19 cellular contexts compared by ENCODE assay signal in the genomic region with DNA sequence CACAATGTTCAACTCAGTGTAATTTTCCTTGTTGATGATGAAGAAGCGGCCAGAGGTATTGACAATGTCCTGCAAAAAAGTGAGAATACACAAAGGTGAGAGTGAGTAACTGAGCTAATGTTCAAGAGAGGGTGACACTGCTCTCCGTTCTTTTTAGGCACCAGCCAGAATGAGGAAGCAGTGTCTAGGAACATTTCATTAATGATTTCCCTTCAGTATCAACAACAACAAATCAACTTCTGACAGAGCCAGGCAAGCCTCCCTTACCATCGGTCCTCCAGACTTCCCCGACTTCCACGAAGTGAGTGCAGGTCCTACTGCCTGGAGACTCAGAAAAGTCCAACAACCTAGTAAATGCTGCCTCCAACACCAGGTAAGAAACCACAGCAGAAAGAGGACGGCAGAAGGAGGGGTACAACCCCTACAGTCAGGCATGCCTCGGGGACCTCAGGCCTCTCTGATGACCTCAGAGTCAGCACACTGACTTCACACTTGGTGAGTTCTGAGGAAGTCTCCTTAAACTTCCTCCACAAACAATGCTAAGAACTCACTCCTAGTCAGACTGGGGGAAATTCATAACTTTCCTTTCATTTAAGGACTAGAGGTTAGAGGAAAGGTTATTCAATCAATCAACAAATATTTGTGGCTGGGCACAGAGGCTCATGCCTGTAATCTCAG.
DNase-seq lines count a peak whose midpoint lies in the region; ATAC-seq and TF ChIP-seq lines count a peak whose summit lies in the region.
"Had no signal": no experiment of that assay in that cellular context is flagged by ENCODE, and none has a peak within 500 bp of the region (broad histone marks: within the 10 kb centered on the region; RNA-seq: fewer than 3 reads in every experiment).

No MANE protein-coding gene starts in this region.

- no peak overlapping the region for H3K4me3 ChIP-seq in stomach
- no peak overlapping the region for H3K4me3 ChIP-seq in GM23338
- H3K4me3 ChIP-seq: heart right ventricle, MG63, right atrium auricular region had no signal

- H2AFZ ChIP-seq in GM23338: no peak overlapping the region

- H3K36me3 ChIP-seq in stomach (peaks cover 46 to 98% (median 93%) of the 10 kb centered on the region in 4 donors), GM23338 (ENCODE audit: insufficient read depth) (peaks cover 30% of the 10 kb centered on the region)

- H4K20me1 ChIP-seq in GM23338 (replicated peaks; ENCODE audit: insufficient read depth): peaks cover 13% of the 10 kb centered on the region

- no peaks in the 10 kb centered on the region for H3K27me3 Mint-ChIP-seq in activated naive CD8-positive, alpha-beta T cell treated with anti-CD3 and anti-CD28 coated beads, Interleukin-2, amount 10 ng/mL, durations not matched to agents 7 days and 5 days
- no peaks in the 10 kb centered on the region for H3K27me3 Mint-ChIP-seq in activated naive CD8-positive, alpha-beta T cell treated with anti-CD3 and anti-CD28 coated beads for 36 hours
- H3K27me3 Mint-ChIP-seq in activated T-helper 1 cell treated with anti-CD3 and anti-CD28 coated beads, Interleukin-12 subunit alpha, Interleukin-12 subunit beta, Interleukin-2, Interleukin-4 antibody, amounts not matched to agents 30 ng/mL and 10 ng/mL and 1 ng/mL, durations not matched to agents 14 hours and 24 hours and 36 hours (ENCODE audit: insufficient read depth): no peaks in the 10 kb centered on the region
- H3K27me3 Mint-ChIP-seq in GM23338 (ENCODE audit: insufficient read depth, low read depth, poor library complexity): no peaks in the 10 kb centered on the region

- peaks cover 11% of the 10 kb centered on the region for H3K4me1 Mint-ChIP-seq in activated naive CD8-positive, alpha-beta T cell treated with anti-CD3 and anti-CD28 coated beads, Interleukin-2, amount 10 ng/mL, durations not matched to agents 7 days and 5 days
- peaks cover 2% of the 10 kb centered on the region for H3K4me1 Mint-ChIP-seq in activated naive CD8-positive, alpha-beta T cell treated with anti-CD3 and anti-CD28 coated beads for 36 hours
- peaks cover 58% of the 10 kb centered on the region for H3K4me1 Mint-ChIP-seq in activated T-helper 1 cell treated with anti-CD3 and anti-CD28 coated beads, Interleukin-12 subunit alpha, Interleukin-12 subunit beta, Interleukin-2, Interleukin-4 antibody, amounts not matched to agents 30 ng/mL and 10 ng/mL and 1 ng/mL, durations not matched to agents 14 hours and 24 hours and 36 hours (ENCODE audit: low read depth)
- H3K4me1 Mint-ChIP-seq in GM23338: no peaks in the 10 kb centered on the region

- DNase-seq in activated naive CD8-positive, alpha-beta T cell treated with anti-CD3 and anti-CD28 coated beads, Interleukin-2, amount 10 ng/mL, durations not matched to agents 7 days and 5 days: no peak
- no peak for DNase-seq in activated naive CD8-positive, alpha-beta T cell treated with anti-CD3 and anti-CD28 coated beads for 36 hours
- DNase-seq in activated T-helper 1 cell treated with anti-CD3 and anti-CD28 coated beads, Interleukin-12 subunit alpha, Interleukin-12 subunit beta, Interleukin-2, Interleukin-4 antibody, amounts not matched to agents 30 ng/mL and 10 ng/mL and 1 ng/mL, durations not matched to agents 14 hours and 24 hours and 36 hours (ENCODE audit: low spot score): no peak
- DNase-seq in kidney tubule cell (ENCODE audit: low spot score) (peak; percentile 86), stomach (no peak), GM23338 (ENCODE audit: low spot score) (no peak), HCEC 1CT (no peak)
- DNase-seq: activated CD4-positive, CD25-positive, alpha-beta regulatory T cell treated with anti-CD3 and anti-CD28 coated beads, Interleukin-2, amount 50 U/mL, for 72 hours; brain microvascular endothelial cell; CD8-positive, alpha-beta T cell; GOT3; heart right ventricle; MG63; NCI-H1436 treated with DMSO at 0.1 percent for 48 hours; NCI-H526 treated with DMSO at 0.1 percent for 48 hours; stimulated activated CD8-positive, alpha-beta memory T cell treated with anti-CD3 and anti-CD28 coated beads, Interleukin-4, amount 100 ng/mL, for 48 hours; SW 1271 had no signal

- H3K4me1 ChIP-seq in stomach: peaks cover 22 to 71% (median 46%) of the 10 kb centered on the region in 4 donors
- no peaks in the 10 kb centered on the region for H3K4me1 ChIP-seq in GM23338 (ENCODE audit: insufficient read depth)

- TF ChIP-seq CTCF in stomach (IDR thresholded peaks at IDR 0.05): no peak
- TF ChIP-seq CTCF in GM23338 (conservative IDR thresholded peaks at IDR 0.05; ENCODE audit: low read depth in 2 of 2): no peak

- no peaks in the 10 kb centered on the region for H3K9me3 ChIP-seq in stomach
- H3K9me3 ChIP-seq: heart right ventricle, MG63, right atrium auricular region had no signal

- ATAC-seq in activated naive CD8-positive, alpha-beta T cell treated with anti-CD3 and anti-CD28 coated beads, Interleukin-2, amount 10 ng/mL, durations not matched to agents 7 days and 5 days (ENCODE audit: low read depth): no peak
- no peak for ATAC-seq in GM23338
- ATAC-seq: CD8-positive, alpha-beta T cell; heart right ventricle; Right ventricle myocardium inferior had no signal

- H3K79me2 ChIP-seq in GM23338 (replicated peaks; ENCODE audit: insufficient read depth): no peaks in the 10 kb centered on the region

- 67 to 75% (median 74%) methylated on average over 7 of the region's 7 CpGs for WGBS in stomach, 5 donors

- H3K9me2 ChIP-seq in GM23338 (ENCODE audit: insufficient read depth): no peaks in the 10 kb centered on the region

- intact Hi-C loops in activated T-helper 1 cell treated with anti-CD3 and anti-CD28 coated beads, Interleukin-12 subunit alpha, Interleukin-12 subunit beta, Interleukin-2, Interleukin-4 antibody, amounts not matched to agents 30 ng/mL and 10 ng/mL and 1 ng/mL, durations not matched to agents 14 hours and 24 hours and 36 hours (cut with micrococcal nuclease): loop anchor here (1.0 to 10.0 kb wide), 3 partner anchors 14 to 354 kb away; a partner anchor contains a TSS
- intact Hi-C loops in stomach (cut with DNase I; ENCODE audit: low total_unique reads): no loop called here

- no peak overlapping the region for H3K4me3 Mint-ChIP-seq in activated naive CD8-positive, alpha-beta T cell treated with anti-CD3 and anti-CD28 coated beads, Interleukin-2, amount 10 ng/mL, durations not matched to agents 7 days and 5 days
- H3K4me3 Mint-ChIP-seq in activated naive CD8-positive, alpha-beta T cell treated with anti-CD3 and anti-CD28 coated beads for 36 hours: no peak overlapping the region
- H3K4me3 Mint-ChIP-seq in activated T-helper 1 cell treated with anti-CD3 and anti-CD28 coated beads, Interleukin-12 subunit alpha, Interleukin-12 subunit beta, Interleukin-2, Interleukin-4 antibody, amounts not matched to agents 30 ng/mL and 10 ng/mL and 1 ng/mL, durations not matched to agents 14 hours and 24 hours and 36 hours: peak overlapping the region; percentile 76
- H3K4me3 Mint-ChIP-seq in GM23338: no peak overlapping the region
- H3K4me3 Mint-ChIP-seq: CD8-positive, alpha-beta T cell had no signal

- H3K27me3 ChIP-seq in stomach (no peaks in the 10 kb centered on the region), GM23338 (ENCODE audit: insufficient read depth) (no peaks in the 10 kb centered on the region)
- H3K27me3 ChIP-seq: brain microvascular endothelial cell, heart right ventricle, MG63, right atrium auricular region had no signal

- POLR2A ChIA-PET in activated naive CD8-positive, alpha-beta T cell treated with anti-CD3 and anti-CD28 coated beads, Interleukin-2, amount 10 ng/mL, durations not matched to agents 7 days and 5 days (lab: Charles Lee): no interaction called here

- TF ChIP-seq POLR2A in stomach (IDR thresholded peaks at IDR 0.05): no peak

- H3K9me3 Mint-ChIP-seq in activated naive CD8-positive, alpha-beta T cell treated with anti-CD3 and anti-CD28 coated beads, Interleukin-2, amount 10 ng/mL, durations not matched to agents 7 days and 5 days: no peaks in the 10 kb centered on the region
- no peaks in the 10 kb centered on the region for H3K9me3 Mint-ChIP-seq in activated naive CD8-positive, alpha-beta T cell treated with anti-CD3 and anti-CD28 coated beads for 36 hours
- no peaks in the 10 kb centered on the region for H3K9me3 Mint-ChIP-seq in activated T-helper 1 cell treated with anti-CD3 and anti-CD28 coated beads, Interleukin-12 subunit alpha, Interleukin-12 subunit beta, Interleukin-2, Interleukin-4 antibody, amounts not matched to agents 30 ng/mL and 10 ng/mL and 1 ng/mL, durations not matched to agents 14 hours and 24 hours and 36 hours
- H3K9me3 Mint-ChIP-seq in GM23338: no peaks in the 10 kb centered on the region; the same call in 2 of the 3 replicates
- H3K9me3 Mint-ChIP-seq: CD8-positive, alpha-beta T cell had no signal

- peak overlapping the region; percentile 46 for H3K27ac Mint-ChIP-seq in activated naive CD8-positive, alpha-beta T cell treated with anti-CD3 and anti-CD28 coated beads, Interleukin-2, amount 10 ng/mL, durations not matched to agents 7 days and 5 days
- H3K27ac Mint-ChIP-seq in activated naive CD8-positive, alpha-beta T cell treated with anti-CD3 and anti-CD28 coated beads for 36 hours: no peak overlapping the region
- H3K27ac Mint-ChIP-seq in activated T-helper 1 cell treated with anti-CD3 and anti-CD28 coated beads, Interleukin-12 subunit alpha, Interleukin-12 subunit beta, Interleukin-2, Interleukin-4 antibody, amounts not matched to agents 30 ng/mL and 10 ng/mL and 1 ng/mL, durations not matched to agents 14 hours and 24 hours and 36 hours: peak overlapping the region; percentile 69
- no peak overlapping the region for H3K27ac Mint-ChIP-seq in GM23338

- peak overlapping the region in 3 of 5 donors; percentile 15 to 47 (median 21) for H3K27ac ChIP-seq in stomach
- no peak overlapping the region for H3K27ac ChIP-seq in GM23338 (ENCODE audit: low read depth)
- H3K27ac ChIP-seq: brain microvascular endothelial cell, heart right ventricle, right atrium auricular region had no signal

- H3K4me2 ChIP-seq in GM23338: no peak overlapping the region

- peaks cover 8% of the 10 kb centered on the region for H3K36me3 Mint-ChIP-seq in activated naive CD8-positive, alpha-beta T cell treated with anti-CD3 and anti-CD28 coated beads, Interleukin-2, amount 10 ng/mL, durations not matched to agents 7 days and 5 days
- H3K36me3 Mint-ChIP-seq in activated naive CD8-positive, alpha-beta T cell treated with anti-CD3 and anti-CD28 coated beads for 36 hours: peaks cover 15% of the 10 kb centered on the region
- H3K36me3 Mint-ChIP-seq in activated T-helper 1 cell treated with anti-CD3 and anti-CD28 coated beads, Interleukin-12 subunit alpha, Interleukin-12 subunit beta, Interleukin-2, Interleukin-4 antibody, amounts not matched to agents 30 ng/mL and 10 ng/mL and 1 ng/mL, durations not matched to agents 14 hours and 24 hours and 36 hours (ENCODE audit: low read depth): peaks cover 46% of the 10 kb centered on the region
- H3K36me3 Mint-ChIP-seq in GM23338 (ENCODE audit: low read depth): peaks cover 38% of the 10 kb centered on the region

- no peaks in the 10 kb centered on the region for H3F3A ChIP-seq in GM23338 (replicated peaks; ENCODE audit: low read depth)

- TF ChIP-seq EP300 in stomach (IDR thresholded peaks at IDR 0.05): no peak

Comparison
In these comparisons a context has a peak if more than half of its experiments do, and no peak if none do; other contexts are left out.
1. H3K27ac Mint-ChIP-seq: peak in activated naive CD8-positive, alpha-beta T cell treated with anti-CD3 and anti-CD28 coated beads, Interleukin-2, amount 10 ng/mL, durations not matched to agents 7 days and 5 days (single experiment) and activated T-helper 1 cell treated with anti-CD3 and anti-CD28 coated beads, Interleukin-12 subunit alpha, Interleukin-12 subunit beta, Interleukin-2, Interleukin-4 antibody, amounts not matched to agents 30 ng/mL and 10 ng/mL and 1 ng/mL, durations not matched to agents 14 hours and 24 hours and 36 hours (single experiment); none in activated naive CD8-positive, alpha-beta T cell treated with anti-CD3 and anti-CD28 coated beads for 36 hours (single experiment) and GM23338 (single experiment).